Comparison of ENCODE assay signal across 12 cellular contexts in the genomic region with DNA sequence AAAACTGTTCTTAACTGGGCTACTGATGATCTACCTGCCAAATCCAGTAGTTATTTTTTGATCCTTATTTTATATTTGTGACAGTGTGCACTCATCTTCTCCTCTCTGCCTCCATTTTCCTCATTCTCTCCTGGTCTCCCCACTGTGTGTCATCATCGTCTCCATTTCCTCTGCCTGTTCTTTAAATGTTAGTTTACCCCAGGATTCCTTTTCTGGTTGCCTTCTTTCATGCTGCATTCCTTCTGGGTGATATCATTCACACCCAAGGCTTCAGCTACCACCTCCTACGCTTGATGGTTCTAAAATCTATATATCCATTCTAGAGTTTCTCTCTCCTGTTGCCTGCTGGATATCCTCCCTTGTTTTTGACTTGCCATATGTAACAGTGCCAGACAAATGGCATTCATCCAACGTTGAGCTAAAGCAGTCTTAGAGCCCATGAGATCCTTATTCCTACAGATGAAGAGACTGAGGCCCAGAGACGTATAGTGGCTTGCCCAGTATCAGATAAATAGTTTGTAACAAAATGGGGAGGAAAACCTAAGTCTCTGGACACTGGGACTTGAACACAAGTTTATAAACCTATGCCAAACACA.
DNase-seq lines count a peak whose midpoint lies in the region; ATAC-seq, FAIRE-seq and TF ChIP-seq lines count a peak whose summit lies in the region.
"Had no signal": no experiment of that assay in that cellular context is flagged by ENCODE, and none has a peak within 500 bp of the region (broad histone marks: within the 10 kb centered on the region; RNA-seq: fewer than 3 reads in every experiment).

No MANE protein-coding gene starts in this region.

- 34% methylated on average over 4 of the region's 4 CpGs for WGBS in HUES64
- WGBS in prostate gland = 72% methylated on average over 4 of the region's 4 CpGs

- H3K4me1 ChIP-seq in HUES64 (ENCODE audit: insufficient read depth, low read length) (peaks cover 41% of the 10 kb centered on the region), prostate gland (replicated peaks) (no peaks in the 10 kb centered on the region)

- H3K27me3 ChIP-seq in HUES64 (ENCODE audit: insufficient read depth, low read length) (no peaks in the 10 kb centered on the region), kidney epithelial cell (ENCODE audit: control insufficient read depth, insufficient read depth, low read length) (no peaks in the 10 kb centered on the region), prostate gland (replicated peaks; ENCODE audit: insufficient read depth) (no peaks in the 10 kb centered on the region)
- H3K27me3 ChIP-seq: sigmoid colon had no signal

- peak; percentile 54 for DNase-seq in AG10803 (ENCODE audit: low read depth)
- peak; percentile 73 to 76 for DNase-seq in cardiac fibroblast (ENCODE audit: low read depth in 2 of 2)
- peak; percentile 70 for DNase-seq in kidney epithelial cell (ENCODE audit: low read depth)
- DNase-seq in frontal cortex (ENCODE audit: low spot score in 2 of 2) = no peak
- no peak for DNase-seq in NCI-H69 (lab: John Stamatoyannopoulos, UW)
- no peak for DNase-seq in prostate gland (ENCODE audit: low spot score)
- DNase-seq: central memory CD4-positive, alpha-beta T cell; NCI-H1436; sigmoid colon had no signal

- H3K9me3 ChIP-seq in HUES64 (ENCODE audit: insufficient read depth, low read depth, low read length) (no peaks in the 10 kb centered on the region), prostate gland (no peaks in the 10 kb centered on the region)
- H3K9me3 ChIP-seq: HAP-1, sigmoid colon had no signal

- H3K4me3 ChIP-seq in AG10803 (ENCODE audit: low read length) (no peak overlapping the region), HUES64 (ENCODE audit: low read length) (no peak overlapping the region), cardiac fibroblast (replicated peaks in 1 of 2; ENCODE audit: low read depth in 2 of 2, low read length in 2 of 2) (no peak overlapping the region), kidney epithelial cell (ENCODE audit: low read depth, low read length) (no peak overlapping the region), prostate gland (no peak overlapping the region)
- H3K4me3 ChIP-seq: HAP-1, sigmoid colon had no signal

- FAIRE-seq in frontal cortex (lab: Jason Lieb, UNC) = no peak

- TF ChIP-seq POLR2A in prostate gland (IDR thresholded peaks at IDR 0.05) = no peak

- TF ChIP-seq CTCF in AG10803 (conservative IDR thresholded peaks at IDR 0.05; ENCODE audit: low read length) = no peak
- TF ChIP-seq CTCF in cardiac fibroblast (IDR thresholded peaks at IDR 0.05; ENCODE audit: low read depth, low read length) = no peak
- TF ChIP-seq CTCF in kidney epithelial cell (IDR thresholded peaks at IDR 0.05; ENCODE audit: insufficient read depth, low read length, poor library complexity, severe bottlenecking) = no peak
- TF ChIP-seq CTCF in prostate gland (IDR thresholded peaks at IDR 0.05) = no peak

- intact Hi-C loops in prostate gland (cut with DNase I) = no loop called here

- H3K36me3 ChIP-seq in HUES64 (ENCODE audit: insufficient read depth, low read length) (no peaks in the 10 kb centered on the region), kidney epithelial cell (ENCODE audit: control insufficient read depth, insufficient read depth, low read length) (no peaks in the 10 kb centered on the region), prostate gland (no peaks in the 10 kb centered on the region)
- H3K36me3 ChIP-seq: HAP-1, sigmoid colon had no signal

- peak overlapping the region; percentile 73 for H3K27ac ChIP-seq in HUES64 (ENCODE audit: low read depth, low read length)
- H3K27ac ChIP-seq in prostate gland = no peak overlapping the region

- ATAC-seq in HG03565 (IDR thresholded peaks at IDR 0.05; ENCODE audit: unreplicated experiment) = no peak

- peak overlapping the region; percentile 31; the same call in 1 of the 2 replicates for H3K9ac ChIP-seq in HUES64 (ENCODE audit: low read depth, low read length)

Comparison
In these comparisons a context has a peak if more than half of its experiments do, and no peak if none do; other contexts are left out.
1. DNase-seq: peak in AG10803 (single experiment), cardiac fibroblast (2 of 2) and kidney epithelial cell (single experiment); none in frontal cortex (0 of 2), NCI-H69 (single experiment) and prostate gland (single experiment).